In genomic region chr3:197406266-197406665, GRCh38 we compare ENCODE assay signal across 12 cellular contexts.
DNase-seq lines count a peak whose midpoint lies in the region; TF ChIP-seq lines count a peak whose summit lies in the region.
"Had no signal": no experiment of that assay in that cellular context is flagged by ENCODE, and none has a peak within 500 bp of the region (broad histone marks: within the 10 kb centered on the region; RNA-seq: fewer than 3 reads in every experiment).

No MANE protein-coding gene starts in this region.

- H3K4me3 ChIP-seq in SJCRH30 (peak overlapping the region; percentile 21), fibroblast of lung (replicated peaks in 1 of 4; ENCODE audit: control extremely low read depth in 1 of 4, insufficient read depth in 1 of 4, low read depth in 3 of 4, low read length in 4 of 4) (no peak overlapping the region), thyroid gland (replicated peaks in 1 of 3) (no peak overlapping the region), Karpas-422 (ENCODE audit: low read length) (no peak overlapping the region)
- H3K4me3 ChIP-seq: gastrocnemius medialis, prostate gland had no signal

- H2AFZ ChIP-seq in fibroblast of lung (ENCODE audit: low read length): no peak overlapping the region
- H2AFZ ChIP-seq in Karpas-422 (ENCODE audit: low read length): no peak overlapping the region

- DNase-seq in SJCRH30 (peak; percentile 93 to 94), fibroblast of lung (ENCODE audit: low read depth in 2 of 2) (peak; percentile 9 to 51), medulla oblongata (ENCODE audit: extremely low spot score) (peak; percentile 49), thyroid gland (peak; percentile 81 to 86), Karpas-422 (no peak), NCI-H2171 treated with DMSO at 0.1 percent for 48 hours (lab: John Stamatoyannopoulos, UW) (no peak), MV-4-11 (lab: John Stamatoyannopoulos, UW) (no peak)
- DNase-seq: activated CD4-positive, alpha-beta T cell treated with anti-CD3 and anti-CD28 coated beads, Interleukin-2, amount 10 ng/mL, durations not matched to agents 24 days and 14 days; gastrocnemius medialis; Kasumi-1; T-cell had no signal

- 13 to 30% methylated on average over 7 of the region's 7 CpGs for whole genome bisulfite sequencing in thyroid gland, 2 donors

- H3K79me2 ChIP-seq in fibroblast of lung (ENCODE audit: control insufficient read depth, insufficient read depth, low read length) (no peaks in the 10 kb centered on the region), Karpas-422 (ENCODE audit: low read length) (no peaks in the 10 kb centered on the region)

- no peak for TF ChIP-seq CTCF in fibroblast of lung (conservative IDR thresholded peaks at IDR 0.05 in 1 of 2, IDR thresholded peaks at IDR 0.05 in 1 of 2; ENCODE audit: low read depth in 1 of 2, low read length in 2 of 2)
- no peak for TF ChIP-seq CTCF in thyroid gland (IDR thresholded peaks at IDR 0.05)

- H3K27ac ChIP-seq in SJCRH30 (peak overlapping the region; percentile 20), fibroblast of lung (ENCODE audit: insufficient read depth, low read length) (no peak overlapping the region), thyroid gland (peak overlapping the region in 2 of 3 donors; percentile 23 to 52), Karpas-422 (ENCODE audit: low read length) (no peak overlapping the region)
- H3K27ac ChIP-seq: gastrocnemius medialis, prostate gland had no signal

- no peak overlapping the region for H3K4me2 ChIP-seq in fibroblast of lung (ENCODE audit: extremely low read depth, insufficient read depth, low read length)
- no peak overlapping the region for H3K4me2 ChIP-seq in Karpas-422 (ENCODE audit: low read depth, low read length, poor library complexity, severe bottlenecking)

- H3K27me3 ChIP-seq in SJCRH30 (no peaks in the 10 kb centered on the region), fibroblast of lung (ENCODE audit: control insufficient read depth, insufficient read depth, low read length) (peaks cover 3% of the 10 kb centered on the region), thyroid gland (no peaks in the 10 kb centered on the region), Karpas-422 (ENCODE audit: low read length) (no peaks in the 10 kb centered on the region)
- H3K27me3 ChIP-seq: gastrocnemius medialis had no signal

- no peaks in the 10 kb centered on the region; the same call in 1 of the 2 replicates for H3K9me3 ChIP-seq in SJCRH30 (replicated peaks)
- H3K9me3 ChIP-seq in fibroblast of lung (ENCODE audit: control insufficient read depth, insufficient read depth, low read depth, low read length): no peaks in the 10 kb centered on the region
- H3K9me3 ChIP-seq in thyroid gland: no peaks in the 10 kb centered on the region
- no peaks in the 10 kb centered on the region for H3K9me3 ChIP-seq in Karpas-422 (ENCODE audit: low read length)
- H3K9me3 ChIP-seq: gastrocnemius medialis, prostate gland had no signal

- H3K36me3 ChIP-seq in SJCRH30 (no peaks in the 10 kb centered on the region), fibroblast of lung (ENCODE audit: control insufficient read depth, insufficient read depth, low read length) (no peaks in the 10 kb centered on the region), thyroid gland (no peaks in the 10 kb centered on the region), Karpas-422 (ENCODE audit: insufficient read depth, low read length) (no peaks in the 10 kb centered on the region)
- H3K36me3 ChIP-seq: gastrocnemius medialis, prostate gland had no signal

- H3K9ac ChIP-seq in fibroblast of lung (ENCODE audit: insufficient read depth, low read length) (no peak overlapping the region), Karpas-422 (ENCODE audit: low read length) (no peak overlapping the region)

- TF ChIP-seq POLR2A in thyroid gland (IDR thresholded peaks at IDR 0.05): no peak

- intact Hi-C loops in thyroid gland (cut with DNase I): no loop called here

- H4K20me1 ChIP-seq in fibroblast of lung (ENCODE audit: control insufficient read depth, extremely low read depth, insufficient read depth, low read length): no peaks in the 10 kb centered on the region
- H4K20me1 ChIP-seq in Karpas-422 (ENCODE audit: insufficient read depth, low read depth, low read length): no peaks in the 10 kb centered on the region

- H3K4me1 ChIP-seq in SJCRH30: peaks cover 19% of the 10 kb centered on the region
- H3K4me1 ChIP-seq in fibroblast of lung (ENCODE audit: control insufficient read depth, extremely low read depth, insufficient read depth, low read length): no peaks in the 10 kb centered on the region
- H3K4me1 ChIP-seq in thyroid gland: peaks cover 7 to 15% of the 10 kb centered on the region in 2 donors
- peaks cover 10% of the 10 kb centered on the region for H3K4me1 ChIP-seq in Karpas-422 (ENCODE audit: low read length)
- H3K4me1 ChIP-seq: prostate gland had no signal

- no peaks in the 10 kb centered on the region for H3K9me2 ChIP-seq in Karpas-422 (replicated peaks; ENCODE audit: insufficient read depth, low read length)

Comparison
In these comparisons a context has a peak if more than half of its experiments do, and no peak if none do; other contexts are left out.
1. DNase-seq: peak in SJCRH30 (2 of 2), fibroblast of lung (2 of 2), medulla oblongata (single experiment) and thyroid gland (2 of 2); none in Karpas-422 (single experiment), NCI-H2171 treated with DMSO at 0.1 percent for 48 hours (single experiment) and MV-4-11 (single experiment).
2. H3K27ac ChIP-seq: peak in SJCRH30 (single experiment) and thyroid gland (2 of 3); none in fibroblast of lung (single experiment) and Karpas-422 (single experiment).